Comparison of ENCODE assay signal across 17 cellular contexts in the genomic region with DNA sequence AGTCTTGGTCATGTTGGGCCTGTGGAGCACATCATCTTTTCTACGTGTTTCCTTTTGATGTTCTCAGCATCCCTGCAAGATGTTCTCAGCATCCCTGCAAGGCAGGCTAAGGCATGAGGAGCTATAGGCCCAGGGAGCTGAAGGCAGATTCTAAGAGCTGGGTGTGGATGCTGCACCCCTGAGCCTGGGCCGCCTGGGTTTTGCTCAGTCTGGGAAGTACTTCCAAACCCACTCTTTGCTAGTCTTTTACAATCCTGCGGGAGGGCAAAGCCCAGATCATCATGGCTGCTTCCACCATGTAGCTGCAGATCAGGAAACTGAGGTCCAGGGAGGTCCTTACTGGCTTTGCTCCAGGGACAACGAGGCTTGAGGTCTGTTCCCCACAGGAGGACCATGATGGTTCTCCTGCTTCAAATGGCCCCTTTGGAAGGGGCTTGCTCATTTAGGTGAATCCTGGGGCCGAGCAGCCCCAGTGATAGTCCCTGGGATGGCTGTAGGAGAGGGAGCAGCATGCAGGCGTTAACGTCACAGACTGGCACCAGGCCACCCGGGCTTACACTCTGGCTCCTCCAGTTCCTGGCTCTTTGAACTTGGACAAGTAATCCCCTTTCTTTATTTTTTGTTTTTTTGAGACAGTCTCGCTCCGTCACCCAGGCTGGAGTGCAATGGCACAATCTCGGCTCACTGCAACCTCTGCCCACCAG.
"Had no signal": no experiment of that assay in that cellular context is flagged by ENCODE, and none has a peak within 500 bp of the region (broad histone marks: within the 10 kb centered on the region; RNA-seq: fewer than 3 reads in every experiment).

No MANE protein-coding gene starts in this region.

- DNase-seq: activated CD4-positive, alpha-beta memory T cell treated with anti-CD3 and anti-CD28 coated beads, Interleukin-2, amount 10 ng/mL, durations not matched to agents 7 days and 5 days; activated CD4-positive, alpha-beta T cell treated with anti-CD3 and anti-CD28 coated beads, Interleukin-2, amount 10 ng/mL, durations not matched to agents 24 days and 14 days; activated CD8-positive, alpha-beta memory T cell treated with anti-CD3 and anti-CD28 coated beads, Interleukin-2, amount 10 ng/mL, durations not matched to agents 7 days and 5 days; activated effector memory CD4-positive, alpha-beta T cell treated with anti-CD3 and anti-CD28 coated beads, Interleukin-2, amount 50 U/mL, for 16 hours; activated naive CD4-positive, alpha-beta T cell treated with anti-CD3 and anti-CD28 coated beads, Interleukin-2, amount 10 ng/mL, durations not matched to agents 7 days and 5 days; activated T-cell treated with anti-CD3 and anti-CD28 coated beads for 4 hours; body of pancreas; effector memory CD4-positive, alpha-beta T cell; hippocampal formation; lower lobe of right lung; mesendoderm; mucosa of descending colon; nephron progenitor cell; occipital lobe; stimulated activated CD4-positive, alpha-beta T cell treated with anti-CD3 and anti-CD28 coated beads, Interleukin-1b, Interleukin-23, amount 100 ng/mL, for 48 hours; upper lobe of left lung had no signal

- H3K27ac Mint-ChIP-seq: activated CD4-positive, alpha-beta memory T cell treated with anti-CD3 and anti-CD28 coated beads, Interleukin-2, amount 10 ng/mL, durations not matched to agents 7 days and 5 days; activated CD4-positive, alpha-beta T cell treated with anti-CD3 and anti-CD28 coated beads, Interleukin-2, amount 10 ng/mL, durations not matched to agents 24 days and 14 days; activated CD8-positive, alpha-beta memory T cell treated with anti-CD3 and anti-CD28 coated beads, Interleukin-2, amount 10 ng/mL, durations not matched to agents 7 days and 5 days; activated naive CD4-positive, alpha-beta T cell treated with anti-CD3 and anti-CD28 coated beads, Interleukin-2, amount 10 ng/mL, durations not matched to agents 7 days and 5 days; nephron progenitor cell had no signal

- H3K27me3 Mint-ChIP-seq: activated CD4-positive, alpha-beta memory T cell treated with anti-CD3 and anti-CD28 coated beads, Interleukin-2, amount 10 ng/mL, durations not matched to agents 7 days and 5 days; activated CD4-positive, alpha-beta T cell treated with anti-CD3 and anti-CD28 coated beads, Interleukin-2, amount 10 ng/mL, durations not matched to agents 24 days and 14 days; activated CD8-positive, alpha-beta memory T cell treated with anti-CD3 and anti-CD28 coated beads, Interleukin-2, amount 10 ng/mL, durations not matched to agents 7 days and 5 days; activated naive CD4-positive, alpha-beta T cell treated with anti-CD3 and anti-CD28 coated beads, Interleukin-2, amount 10 ng/mL, durations not matched to agents 7 days and 5 days had no signal

- H3K9me3 Mint-ChIP-seq: activated CD4-positive, alpha-beta memory T cell treated with anti-CD3 and anti-CD28 coated beads, Interleukin-2, amount 10 ng/mL, durations not matched to agents 7 days and 5 days; activated CD4-positive, alpha-beta T cell treated with anti-CD3 and anti-CD28 coated beads, Interleukin-2, amount 10 ng/mL, durations not matched to agents 24 days and 14 days; activated naive CD4-positive, alpha-beta T cell treated with anti-CD3 and anti-CD28 coated beads, Interleukin-2, amount 10 ng/mL, durations not matched to agents 7 days and 5 days; nephron progenitor cell had no signal

- H3K4me1 Mint-ChIP-seq: activated CD4-positive, alpha-beta memory T cell treated with anti-CD3 and anti-CD28 coated beads, Interleukin-2, amount 10 ng/mL, durations not matched to agents 7 days and 5 days; activated CD8-positive, alpha-beta memory T cell treated with anti-CD3 and anti-CD28 coated beads, Interleukin-2, amount 10 ng/mL, durations not matched to agents 7 days and 5 days; nephron progenitor cell had no signal

- H3K27me3 ChIP-seq: body of pancreas, cardiac muscle cell, upper lobe of left lung had no signal

- H3K36me3 Mint-ChIP-seq: activated CD8-positive, alpha-beta memory T cell treated with anti-CD3 and anti-CD28 coated beads, Interleukin-2, amount 10 ng/mL, durations not matched to agents 7 days and 5 days had no signal

- H3K4me3 ChIP-seq: body of pancreas, cardiac muscle cell, lower lobe of right lung, mucosa of descending colon, upper lobe of left lung had no signal

- H3K4me3 Mint-ChIP-seq: activated CD4-positive, alpha-beta memory T cell treated with anti-CD3 and anti-CD28 coated beads, Interleukin-2, amount 10 ng/mL, durations not matched to agents 7 days and 5 days; activated CD4-positive, alpha-beta T cell treated with anti-CD3 and anti-CD28 coated beads, Interleukin-2, amount 10 ng/mL, durations not matched to agents 24 days and 14 days; activated CD8-positive, alpha-beta memory T cell treated with anti-CD3 and anti-CD28 coated beads, Interleukin-2, amount 10 ng/mL, durations not matched to agents 7 days and 5 days; activated naive CD4-positive, alpha-beta T cell treated with anti-CD3 and anti-CD28 coated beads, Interleukin-2, amount 10 ng/mL, durations not matched to agents 7 days and 5 days; nephron progenitor cell had no signal
